ENCODE assay signal across 11 cellular contexts in the genomic region with DNA sequence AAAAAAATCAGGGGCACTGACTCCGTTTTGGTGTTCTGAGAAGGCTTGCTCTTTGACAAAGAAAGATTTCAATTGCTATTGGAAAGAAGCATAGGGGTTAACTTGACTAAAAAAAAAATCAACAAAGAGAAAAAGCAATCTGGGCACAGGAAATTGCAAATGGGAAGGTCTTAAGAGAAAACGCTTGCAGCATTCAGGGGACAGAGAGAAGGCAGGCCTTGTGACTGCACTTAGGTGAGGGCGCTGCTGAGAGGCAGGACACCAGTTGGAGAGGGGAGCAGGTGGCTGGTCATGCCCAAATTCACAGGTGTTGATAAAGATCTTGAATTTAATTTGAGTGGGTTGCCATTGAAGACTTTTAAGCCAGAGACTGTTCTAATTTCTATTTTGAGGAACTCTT. TPM values are rescaled to one million over a fixed set of nuclear protein-coding genes. Genes with fewer than 3 reads are reported as not detected.
DNase-seq lines count a peak whose midpoint lies in the region; ATAC-seq and TF ChIP-seq lines count a peak whose summit lies in the region.
"Had no signal": no experiment of that assay in that cellular context is flagged by ENCODE, and none has a peak within 500 bp of the region (broad histone marks: within the 10 kb centered on the region; RNA-seq: fewer than 3 reads in every experiment).

No MANE protein-coding gene starts in this region.

- H3K4me1 ChIP-seq in sigmoid colon (peaks cover 0 to 27% (median 10%) of the 10 kb centered on the region in 4 donors), testis (no peaks in the 10 kb centered on the region)

- TF ChIP-seq EP300 in sigmoid colon (IDR thresholded peaks at IDR 0.05) = no peak

- H3K27ac ChIP-seq in dorsolateral prefrontal cortex (peak overlapping the region in 54 of 59 donors; percentile 2 to 94 (median 64)), sigmoid colon (peak overlapping the region in 3 of 4 donors; percentile 1 to 32 (median 12)), testis (no peak overlapping the region)

- intact Hi-C loops in dorsolateral prefrontal cortex (cut with DNase I) = no loop called here
- intact Hi-C loops in sigmoid colon (cut with DNase I) = no loop called here
- intact Hi-C loops in testis (cut with DNase I; ENCODE audit: low total_unique reads) = no loop called here
- intact Hi-C loops in sciatic nerve (cut with DNase I) = no loop called here

- WGBS in sigmoid colon, 2 donors = 49% methylated on average over 3 of the region's 3 CpGs
- WGBS in testis, 2 donors = 48 to 61% methylated on average over 3 of the region's 3 CpGs

- ATAC-seq in sciatic nerve = no peak

- DNase-seq in H7 (peak; percentile 53), NCI-H2171 (lab: John Stamatoyannopoulos, UW) (peak; percentile 33), dorsolateral prefrontal cortex (peak in 3 of 10 donors; percentile 31 to 45 (median 34)), sigmoid colon (no peak), testis (no peak), sciatic nerve (ENCODE audit: low spot score) (no peak)
- no peak for DNase-seq in activated CD4-positive, alpha-beta T cell treated with anti-CD3 and anti-CD28 coated beads for 1 hour
- DNase-seq: DMS153, HFFc6, NCI-H1436 treated with DMSO at 0.1 percent for 48 hours, stomach had no signal

- H3K4me3 ChIP-seq in H7 (ENCODE audit: insufficient read depth, low read depth, low read length) = no peak overlapping the region
- H3K4me3 ChIP-seq in dorsolateral prefrontal cortex = peak overlapping the region in 30 of 59 donors; percentile 2 to 50 (median 20)
- H3K4me3 ChIP-seq in sigmoid colon = no peak overlapping the region
- H3K4me3 ChIP-seq in testis = no peak overlapping the region
- H3K4me3 ChIP-seq: stomach had no signal

- TF ChIP-seq POLR2A in sigmoid colon (IDR thresholded peaks at IDR 0.05) (no peak), testis (IDR thresholded peaks at IDR 0.05) (no peak)

- no peak for TF ChIP-seq CTCF in dorsolateral prefrontal cortex (IDR thresholded peaks at IDR 0.05 in 54 of 56, conservative IDR thresholded peaks at IDR 0.05 in 2 of 56; ENCODE audit: low read depth in 1 of 56, partially characterized antibody in 56 of 56)
- TF ChIP-seq CTCF in sigmoid colon (IDR thresholded peaks at IDR 0.05) = no peak
- TF ChIP-seq CTCF in testis (IDR thresholded peaks at IDR 0.05) = no peak

- H3K36me3 ChIP-seq in H7 (replicated peaks; ENCODE audit: control insufficient read depth, insufficient read depth, low read length) = no peaks in the 10 kb centered on the region
- H3K36me3 ChIP-seq in sigmoid colon = no peaks in the 10 kb centered on the region
- no peaks in the 10 kb centered on the region for H3K36me3 ChIP-seq in testis (ENCODE audit: low read depth, missing control alignments)
- H3K36me3 ChIP-seq: stomach had no signal

- no peaks in the 10 kb centered on the region for H3K9me3 ChIP-seq in sigmoid colon
- no peaks in the 10 kb centered on the region for H3K9me3 ChIP-seq in testis
- H3K9me3 ChIP-seq: stomach had no signal

- peaks cover 11% of the 10 kb centered on the region for H3K27me3 ChIP-seq in H7 (ENCODE audit: control insufficient read depth, insufficient read depth, low read length)
- no peaks in the 10 kb centered on the region for H3K27me3 ChIP-seq in dorsolateral prefrontal cortex
- H3K27me3 ChIP-seq in sigmoid colon = no peaks in the 10 kb centered on the region
- H3K27me3 ChIP-seq in testis = no peaks in the 10 kb centered on the region

RNA-seq across cellular contexts. Expression of a gene that starts 4.2 kb away (rescaled TPM):
- total RNA-seq in H7 (2014; rRNA removed; shearing (Covaris generic)) = 16.1 and 16.2 TPM in 2 replicates
- total RNA-seq in dorsolateral prefrontal cortex (10 to 100 TPM; 10.6 to 57.4 (median 37.9) TPM), sigmoid colon (10 to 100 TPM; 11.1 to 13.0 (median 11.9) TPM), testis (1 to 10 TPM; 5.1 to 5.8 TPM), sciatic nerve (8.6 TPM)
- polyA plus RNA-seq in sigmoid colon (10 to 100 TPM; 33.5 to 46.7 (median 34.8) TPM), testis (ENCODE audit: insufficient read depth, low read depth, low replicate concordance) (25.2 TPM)

Comparison
In these comparisons a context has a peak if more than half of its experiments do, and no peak if none do; other contexts are left out.
1. DNase-seq: peak in H7 (single experiment) and NCI-H2171 (single experiment); none in sigmoid colon (single experiment), activated CD4-positive, alpha-beta T cell treated with anti-CD3 and anti-CD28 coated beads for 1 hour (single experiment), testis (single experiment) and sciatic nerve (single experiment).
2. H3K4me3 ChIP-seq: peak in dorsolateral prefrontal cortex (30 of 59); none in H7 (single experiment), sigmoid colon (0 of 4) and testis (0 of 2).
3. H3K27ac ChIP-seq: peak in dorsolateral prefrontal cortex (54 of 59) and sigmoid colon (3 of 4); none in testis (0 of 2).